ENCODE assay signal across 1 cellular context in the genomic region with DNA sequence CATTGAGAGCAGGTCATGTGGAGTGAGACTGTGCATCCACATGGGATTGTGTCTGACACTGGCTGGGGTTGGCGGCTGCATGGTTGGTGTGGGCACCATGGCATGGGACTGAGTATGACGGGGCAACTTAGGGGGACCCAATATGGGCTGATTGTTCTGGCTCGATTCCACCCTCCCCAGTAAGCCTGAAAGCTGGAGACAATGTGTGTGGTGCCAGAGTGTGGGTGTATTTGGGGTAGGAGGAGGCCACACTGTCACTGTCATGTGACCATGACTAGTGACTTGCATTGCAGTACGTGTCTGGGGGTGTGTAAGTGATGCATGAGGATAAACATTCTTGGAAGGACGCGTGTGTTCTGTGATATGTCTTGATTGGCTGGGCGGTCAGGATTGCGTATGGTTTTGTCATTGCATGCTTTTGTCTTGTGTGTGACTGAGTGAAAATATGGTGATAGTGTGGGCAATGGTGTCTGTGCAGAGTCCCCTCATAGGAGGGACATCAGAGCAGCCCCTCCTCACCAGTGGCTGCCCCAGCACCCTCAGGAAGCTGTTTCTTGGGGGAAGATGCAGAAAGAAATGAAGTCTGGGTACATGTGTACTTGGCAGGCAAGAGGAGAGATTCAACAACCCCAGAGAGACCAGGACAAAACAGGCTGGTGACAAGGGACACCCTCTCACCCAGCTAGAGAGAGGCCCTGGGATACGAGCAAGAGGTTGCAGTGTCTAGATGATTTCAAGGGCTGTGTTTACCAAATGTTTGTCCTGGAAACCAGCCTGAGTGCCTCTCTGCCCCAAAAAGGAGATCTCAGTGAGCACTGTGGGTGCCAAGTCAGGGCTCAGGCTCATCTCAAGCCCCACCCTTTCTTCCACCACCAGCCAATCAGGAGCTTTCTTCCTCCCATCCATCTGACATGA.
TF ChIP-seq lines count a peak whose summit lies in the region.

No MANE protein-coding gene starts in this region.

TF ChIP-seq in IMR-90, 13 proteins besides CTCF, POLR2A, EP300 and RAD21:
- TF ChIP-seq RCOR1 (IDR thresholded peaks at IDR 0.05; ENCODE audit: insufficient replicate concordance, low read length) (no peak), RFX5 (IDR thresholded peaks at IDR 0.05; ENCODE audit: low read depth, low read length) (no peak), MAZ (IDR thresholded peaks at IDR 0.05; ENCODE audit: borderline replicate concordance, low read depth, low read length) (no peak), CHD1 (IDR thresholded peaks at IDR 0.05; ENCODE audit: low read depth, low read length) (no peak), BHLHE40 (IDR thresholded peaks at IDR 0.05; ENCODE audit: low read depth, low read length) (no peak), CEBPB (IDR thresholded peaks at IDR 0.05; ENCODE audit: low read depth, low read length) (no peak), MAFK (IDR thresholded peaks at IDR 0.05; ENCODE audit: low read depth, low read length) (no peak), FOS (IDR thresholded peaks at IDR 0.05; ENCODE audit: low read depth, low read length) (no peak), MXI1 (IDR thresholded peaks at IDR 0.05; ENCODE audit: borderline replicate concordance, low read depth, low read length) (no peak), SMC3 (IDR thresholded peaks at IDR 0.05; ENCODE audit: low read depth, low read length) (no peak), NFE2L2 (IDR thresholded peaks at IDR 0.05; ENCODE audit: low read depth, low read length) (no peak)
- TF ChIP-seq, protein P1, sequence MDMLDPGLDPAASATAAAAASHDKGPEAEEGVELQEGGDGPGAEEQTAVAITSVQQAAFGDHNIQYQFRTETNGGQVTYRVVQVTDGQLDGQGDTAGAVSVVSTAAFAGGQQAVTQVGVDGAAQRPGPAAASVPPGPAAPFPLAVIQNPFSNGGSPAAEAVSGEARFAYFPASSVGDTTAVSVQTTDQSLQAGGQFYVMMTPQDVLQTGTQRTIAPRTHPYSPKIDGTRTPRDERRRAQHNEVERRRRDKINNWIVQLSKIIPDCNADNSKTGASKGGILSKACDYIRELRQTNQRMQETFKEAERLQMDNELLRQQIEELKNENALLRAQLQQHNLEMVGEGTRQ (IDR thresholded peaks at IDR 0.05; ENCODE audit: low read depth, low read length): no peak
- TF ChIP-seq, protein P2, sequence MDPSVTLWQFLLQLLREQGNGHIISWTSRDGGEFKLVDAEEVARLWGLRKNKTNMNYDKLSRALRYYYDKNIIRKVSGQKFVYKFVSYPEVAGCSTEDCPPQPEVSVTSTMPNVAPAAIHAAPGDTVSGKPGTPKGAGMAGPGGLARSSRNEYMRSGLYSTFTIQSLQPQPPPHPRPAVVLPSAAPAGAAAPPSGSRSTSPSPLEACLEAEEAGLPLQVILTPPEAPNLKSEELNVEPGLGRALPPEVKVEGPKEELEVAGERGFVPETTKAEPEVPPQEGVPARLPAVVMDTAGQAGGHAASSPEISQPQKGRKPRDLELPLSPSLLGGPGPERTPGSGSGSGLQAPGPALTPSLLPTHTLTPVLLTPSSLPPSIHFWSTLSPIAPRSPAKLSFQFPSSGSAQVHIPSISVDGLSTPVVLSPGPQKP (IDR thresholded peaks at IDR 0.05; ENCODE audit: borderline replicate concordance, low read depth, low read length): no peak
